ENCODE assay signal across 18 cellular contexts in genomic region chr1:51620470-51620869, GRCh38. TPM values are rescaled to one million over a fixed set of nuclear protein-coding genes. Genes with fewer than 3 reads are reported as not detected.
DNase-seq lines count a peak whose midpoint lies in the region; ATAC-seq, FAIRE-seq and TF ChIP-seq lines count a peak whose summit lies in the region.
"Had no signal": no experiment of that assay in that cellular context is flagged by ENCODE, and none has a peak within 500 bp of the region (broad histone marks: within the 10 kb centered on the region; RNA-seq: fewer than 3 reads in every experiment).

No MANE protein-coding gene starts in this region.

- no peak overlapping the region for H3K23ac ChIP-seq in trophoblast cell (ENCODE audit: low read length)

- H3K4me3 ChIP-seq in A549 (no peak overlapping the region), coronary artery (peak overlapping the region; percentile 86), trophoblast cell (ENCODE audit: low read depth, low read length) (no peak overlapping the region)
- H3K4me3 ChIP-seq: BLaER1, upper lobe of right lung had no signal

- peak overlapping the region; percentile 8 for H2BK5ac ChIP-seq in trophoblast cell (ENCODE audit: low read depth, low read length, poor library complexity)

- peaks cover 15% of the 10 kb centered on the region for H3K79me1 ChIP-seq in trophoblast cell (ENCODE audit: low read length)

- peaks cover 5% of the 10 kb centered on the region for H3K36me3 Mint-ChIP-seq in HFFc6 (ENCODE audit: low read depth)
- H3K36me3 Mint-ChIP-seq in T-cell = peaks cover 4% of the 10 kb centered on the region
- H3K36me3 Mint-ChIP-seq in CD14-positive monocyte = peaks cover 8 to 12% of the 10 kb centered on the region in 2 donors

- no peak overlapping the region for H4K12ac ChIP-seq in trophoblast cell (ENCODE audit: low read depth, low read length)

- peaks cover 75% of the 10 kb centered on the region for H3K4me1 ChIP-seq in A549
- peaks cover 2 to 12% of the 10 kb centered on the region in 2 experiments for H3K4me1 ChIP-seq in trophoblast cell (ENCODE audit: control insufficient read depth in 1 of 2, insufficient read depth in 2 of 2, low read length in 2 of 2)

- peaks cover 2% of the 10 kb centered on the region; the same call in 1 of the 2 replicates for H3K27me3 Mint-ChIP-seq in HFFc6 (ENCODE audit: insufficient read depth)
- no peaks in the 10 kb centered on the region for H3K27me3 Mint-ChIP-seq in T-cell
- H3K27me3 Mint-ChIP-seq in CD14-positive monocyte (ENCODE audit: low read depth in 3 of 3) = peaks cover 0 to 2% (median 0%) of the 10 kb centered on the region in 3 donors
- H3K27me3 Mint-ChIP-seq: stimulated activated naive CD8-positive, alpha-beta T cell treated with anti-CD3 and anti-CD28 coated beads, Interleukin-15, amount 100 ng/mL, for 72 hours had no signal

- DNase-seq in A549 (ENCODE audit: low read depth in 1 of 2, low spot score in 1 of 2) = no peak
- DNase-seq in HFFc6 = no peak
- no peak for DNase-seq in coronary artery (ENCODE audit: low spot score)
- no peak for DNase-seq in trophoblast cell
- no peak for DNase-seq in T-cell
- no peak for DNase-seq in CD14-positive monocyte (ENCODE audit: low spot score)
- DNase-seq: activated CD8-positive, alpha-beta T cell treated with anti-CD3 and anti-CD28 coated beads, Interleukin-2, amount 10 ng/mL, durations not matched to agents 7 days and 5 days; amniotic stem cell; foreskin keratinocyte; mammary epithelial cell; NCI-H510A treated with DMSO at 0.1 percent for 48 hours; stimulated activated naive CD8-positive, alpha-beta T cell treated with anti-CD3 and anti-CD28 coated beads, Interleukin-15, amount 100 ng/mL, for 72 hours; upper lobe of right lung had no signal

- H4K8ac ChIP-seq in trophoblast cell (ENCODE audit: low read depth, low read length) = no peak overlapping the region

- intact Hi-C loops in CD14-positive monocyte (cut with micrococcal nuclease) = loop anchor here in 1 of 2 donors (10.0 kb wide), 1 partner anchor 144 kb away; no protein-coding TSS in a partner anchor

- H3K36me3 ChIP-seq in trophoblast cell (ENCODE audit: control insufficient read depth in 1 of 2, insufficient read depth in 2 of 2, low read length in 2 of 2) = peaks cover 0 to under 1% of the 10 kb centered on the region in 2 experiments
- H3K36me3 ChIP-seq: BLaER1, neutrophil, upper lobe of right lung had no signal

- H3K18ac ChIP-seq in trophoblast cell (ENCODE audit: low read length) = no peak overlapping the region

- no peak overlapping the region for H2BK12ac ChIP-seq in trophoblast cell (ENCODE audit: low read length)

- H2AK5ac ChIP-seq in trophoblast cell (ENCODE audit: low read length) = no peak overlapping the region

- H3K4me3 Mint-ChIP-seq in HFFc6 = peak overlapping the region; percentile 0; the same call in 1 of the 2 replicates
- no peak overlapping the region for H3K4me3 Mint-ChIP-seq in T-cell
- H3K4me3 Mint-ChIP-seq in CD14-positive monocyte = no peak overlapping the region
- H3K4me3 Mint-ChIP-seq: activated CD8-positive, alpha-beta T cell treated with anti-CD3 and anti-CD28 coated beads, Interleukin-2, amount 10 ng/mL, durations not matched to agents 7 days and 5 days; stimulated activated naive CD8-positive, alpha-beta T cell treated with anti-CD3 and anti-CD28 coated beads, Interleukin-15, amount 100 ng/mL, for 72 hours had no signal

- CTCF ChIA-PET in A549 (lab: Yijun Ruan, JAX) = interaction anchor here (1.4 to 1.9 kb wide), 2 partner anchors 10 to 149 kb away, joined by 3 to 9 read pairs; no protein-coding TSS in a partner anchor
- CTCF ChIA-PET in T-cell (lab: Charles Lee) = no interaction called here

- ATAC-seq in A549 (no peak), T-cell (replicated peaks in 1 of 4) (no peak), HG03045 (IDR thresholded peaks at IDR 0.05; ENCODE audit: unreplicated experiment) (no peak), HG02884 (IDR thresholded peaks at IDR 0.05; ENCODE audit: unreplicated experiment) (no peak)
- ATAC-seq: activated CD8-positive, alpha-beta T cell treated with anti-CD3 and anti-CD28 coated beads, Interleukin-2, amount 10 ng/mL, durations not matched to agents 7 days and 5 days; foreskin keratinocyte; stimulated activated naive CD8-positive, alpha-beta T cell treated with anti-CD3 and anti-CD28 coated beads, Interleukin-15, amount 100 ng/mL, for 72 hours; upper lobe of right lung had no signal

- peaks cover 20% of the 10 kb centered on the region for H3K79me2 ChIP-seq in trophoblast cell (ENCODE audit: control insufficient read depth, insufficient read depth, low read length, poor library complexity)

- POLR2A ChIA-PET in A549 (lab: Yijun Ruan, JAX) (no interaction called here), T-cell (lab: Charles Lee) (no interaction called here)

- no peak overlapping the region for H3K9ac ChIP-seq in trophoblast cell (ENCODE audit: low read length)
- H3K9ac ChIP-seq: BLaER1 had no signal

- H3K9me3 Mint-ChIP-seq in HFFc6 (no peaks in the 10 kb centered on the region), T-cell (no peaks in the 10 kb centered on the region), CD14-positive monocyte (no peaks in the 10 kb centered on the region)
- H3K9me3 Mint-ChIP-seq: stimulated activated naive CD8-positive, alpha-beta T cell treated with anti-CD3 and anti-CD28 coated beads, Interleukin-15, amount 100 ng/mL, for 72 hours had no signal

- TF ChIP-seq POLR2A in A549 (IDR thresholded peaks at IDR 0.05; ENCODE audit: low read length) = no peak

- H3K4ac ChIP-seq in trophoblast cell (ENCODE audit: low read depth, low read length) = peak overlapping the region; percentile 10

- no peak overlapping the region for H3K14ac ChIP-seq in trophoblast cell (ENCODE audit: low read length)

- 79% methylated on average over 1 of the region's 1 CpG for WGBS in A549 (ENCODE audit: missing lambda C conversion rate)
- WGBS in trophoblast cell (ENCODE audit: extremely low coverage, insufficient coverage, insufficient read length) = no CpG with 5 or more reads among the region's 1 CpG

- H4K91ac ChIP-seq in trophoblast cell (ENCODE audit: low read depth, low read length) = peak overlapping the region; percentile 28

- peak overlapping the region; percentile 60 to 62; a peak in 4 of 6 replicates for H3K27ac ChIP-seq in A549
- peak overlapping the region in 1 of 2 donors; percentile 77 for H3K27ac ChIP-seq in coronary artery
- H3K27ac ChIP-seq in trophoblast cell (ENCODE audit: low read depth, low read length) = peak overlapping the region; percentile 50
- H3K27ac ChIP-seq: BLaER1, foreskin keratinocyte, upper lobe of right lung had no signal

- H3K9me3 ChIP-seq in A549 = no peaks in the 10 kb centered on the region
- H3K9me3 ChIP-seq in trophoblast cell (ENCODE audit: insufficient read depth, low read depth, low read length) = no peaks in the 10 kb centered on the region
- H3K9me3 ChIP-seq: BLaER1, neutrophil, upper lobe of right lung had no signal

- H2AFZ ChIP-seq in trophoblast cell (ENCODE audit: insufficient read depth, low read length, poor library complexity) = no peak overlapping the region

- TF ChIP-seq RAD21 in A549 (conservative IDR thresholded peaks at IDR 0.05 in 1 of 2, IDR thresholded peaks at IDR 0.05 in 1 of 2) = no peak

- H3K4me2 ChIP-seq in A549 (peak overlapping the region; percentile 66), trophoblast cell (ENCODE audit: low read length) (no peak overlapping the region)
- H3K4me2 ChIP-seq: BLaER1 had no signal

- TF ChIP-seq CTCF in A549 (IDR thresholded peaks at IDR 0.05) (no peak), HFFc6 (IDR thresholded peaks at IDR 0.05) (no peak), coronary artery (IDR thresholded peaks at IDR 0.05) (no peak), CD14-positive monocyte (IDR thresholded peaks at IDR 0.05) (no peak)

- H2BK120ac ChIP-seq in trophoblast cell (ENCODE audit: insufficient read depth, low read length, poor library complexity) = no peak overlapping the region

- H3K4me1 Mint-ChIP-seq in HFFc6 (ENCODE audit: low read depth) (peaks cover 77% of the 10 kb centered on the region), T-cell (peaks cover 55 to 68% (median 57%) of the 10 kb centered on the region in 3 donors), CD14-positive monocyte (peaks cover 60% of the 10 kb centered on the region)

- FAIRE-seq in A549 (lab: Jason Lieb, UNC) = no peak
- FAIRE-seq: D721Med had no signal

- TF ChIP-seq EP300 in A549 (IDR thresholded peaks at IDR 0.05) = no peak

- H3K27ac Mint-ChIP-seq in HFFc6 (no peak overlapping the region), T-cell (no peak overlapping the region), CD14-positive monocyte (peak overlapping the region in 1 of 7 donors; percentile 21)
- H3K27ac Mint-ChIP-seq: activated CD8-positive, alpha-beta T cell treated with anti-CD3 and anti-CD28 coated beads, Interleukin-2, amount 10 ng/mL, durations not matched to agents 7 days and 5 days; stimulated activated naive CD8-positive, alpha-beta T cell treated with anti-CD3 and anti-CD28 coated beads, Interleukin-15, amount 100 ng/mL, for 72 hours had no signal

- H3K27me3 ChIP-seq in trophoblast cell (ENCODE audit: insufficient read depth, low read length) = no peaks in the 10 kb centered on the region
- H3K27me3 ChIP-seq: BLaER1, foreskin keratinocyte, neutrophil, upper lobe of right lung had no signal

TF ChIP-seq in A549, 52 proteins besides CTCF, POLR2A, EP300 and RAD21 (continues in another document):
- no peak for TF ChIP-seq MAZ (IDR thresholded peaks at IDR 0.05; ENCODE audit: borderline replicate concordance, low read depth, low read length)
- no peak for TF ChIP-seq ATOH8 (CRISPR knock-in tag; IDR thresholded peaks at IDR 0.05; ENCODE audit: low read depth)
- TF ChIP-seq FOXS1 (CRISPR knock-in tag; IDR thresholded peaks at IDR 0.05) = no peak
- TF ChIP-seq HES2 (IDR thresholded peaks at IDR 0.05) = no peak

RNA-seq across cellular contexts. Expression of gene OSBPL9, which starts 3.6 kb away (rescaled TPM):
- polyA plus RNA-seq in A549 (2011; rRNA removed) = 93.7 and 108 TPM in 2 replicates
- 21.0 and 30.1 TPM in 2 replicates for polyA plus RNA-seq in A549 (2012; cell fraction: cytosol; rRNA removed)
- 12.7 and 18.9 TPM in 2 replicates for polyA plus RNA-seq in A549 (2012; cell fraction: nucleus; rRNA removed)
- polyA plus RNA-seq in A549 (2017; fragmentation: RNase III; extraction: RNeasy Plus Mini Kit Qiagen cat#74134 plus additional on column Dnase treatment) = 45.1 to 52.9 TPM (median 52.6 TPM) in 3 replicates
- 139 and 185 TPM in 2 replicates for polyA minus RNA-seq in A549 (2011; rRNA and poly(A)+ RNA removed)
- total RNA-seq in HFFc6 (2021; fragmentation: NEBNext Ultra II Directional; extraction: Animal tissue kit (Norgen Biotek cat#: 25700)) = 10 to 100 TPM; 39.8 to 54.2 (median 44.8) TPM
- 187 and 189 TPM in 2 replicates for polyA plus RNA-seq in trophoblast cell (2013)
- 10 to 100 TPM; 39.8 to 50.7 (median 43.4) TPM for total RNA-seq in T-cell
- polyA plus RNA-seq in CD14-positive monocyte = 10 to 100 TPM; 31.3 to 41.4 TPM
